In the genomic region with DNA sequence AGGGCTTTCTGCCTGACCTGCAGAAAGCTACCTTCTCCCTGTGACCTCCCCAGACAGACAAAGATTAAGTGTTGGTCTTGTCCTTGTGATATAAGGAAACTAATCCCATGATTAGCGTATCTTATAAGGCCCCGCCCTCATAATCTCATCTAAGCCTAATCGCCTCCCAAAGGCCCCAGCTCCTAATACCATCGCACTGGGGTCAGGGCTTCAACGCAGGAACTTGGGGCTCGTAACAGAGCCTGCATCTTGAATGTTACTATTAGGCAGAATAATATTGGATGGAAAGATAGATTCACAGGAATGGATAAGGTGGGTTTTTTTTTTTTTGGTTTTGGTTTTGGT, we compare ENCODE assay signal across 22 cellular contexts.
"Had no signal": no experiment of that assay in that cellular context is flagged by ENCODE, and none has a peak within 500 bp of the region (broad histone marks: within the 10 kb centered on the region; RNA-seq: fewer than 3 reads in every experiment).

No MANE protein-coding gene starts in this region.

- H3K36me3 Mint-ChIP-seq: naive B cell; stimulated activated memory B cell treated with anti-CD40 and anti-IgM and Interleukin-4, amounts not matched to agents 10 μg/mL and 1 μg/mL and 100 μg/mL, for 72 hours had no signal

- DNase-seq: endodermal cell; erythroblast; immature natural killer cell; left ventricle myocardium superior; mesendoderm; naive B cell; nephron progenitor cell; psoas muscle; retina; right lobe of liver; spleen; stimulated activated CD4-positive, alpha-beta T cell treated with anti-CD3 and anti-CD28 coated beads, Interleukin-15, amount 100 ng/mL, for 24 hours; stimulated activated CD4-positive, alpha-beta T cell treated with anti-CD3 and anti-CD28 coated beads, Interleukin-1b, Interleukin-23, amount 100 ng/mL, for 48 hours; stimulated activated CD4-positive, alpha-beta T cell treated with anti-CD3 and anti-CD28 coated beads, Interleukin-4, amount 100 ng/mL, for 24 hours had no signal

- H3K4me3 ChIP-seq: psoas muscle, right lobe of liver, spleen, tibial artery had no signal

- FAIRE-seq: colon, endothelial cell of umbilical vein had no signal

- H3K4me3 Mint-ChIP-seq: dendritic cell treated with granulocyte-macrophage colony-stimulating factor and Interleukin-4, amounts not matched to agents 40 ng/mL and 50 ng/mL, for 4 days; endodermal cell; naive B cell; nephron progenitor cell; stimulated activated memory B cell treated with anti-CD40 and anti-IgM and Interleukin-4, amounts not matched to agents 10 μg/mL and 1 μg/mL and 100 μg/mL, for 72 hours; stimulated activated naive CD8-positive, alpha-beta T cell treated with anti-CD3 and anti-CD28 coated beads, Interleukin-15, Interleukin-2, amounts not matched to agents 100 ng/mL and 50 ng/mL, for 24 hours had no signal

- H3K4me1 ChIP-seq: psoas muscle, right lobe of liver, tibial artery had no signal

- H3K27ac Mint-ChIP-seq: dendritic cell treated with granulocyte-macrophage colony-stimulating factor and Interleukin-4, amounts not matched to agents 40 ng/mL and 50 ng/mL, for 4 days; endodermal cell; naive B cell; nephron progenitor cell; stimulated activated memory B cell treated with anti-CD40 and anti-IgM and Interleukin-4, amounts not matched to agents 10 μg/mL and 1 μg/mL and 100 μg/mL, for 72 hours; stimulated activated naive CD8-positive, alpha-beta T cell treated with anti-CD3 and anti-CD28 coated beads, Interleukin-15, Interleukin-2, amounts not matched to agents 100 ng/mL and 50 ng/mL, for 24 hours had no signal

- H3K9me3 ChIP-seq: neutrophil, psoas muscle, right lobe of liver, spleen, tibial artery had no signal

- H3K27me3 ChIP-seq: foreskin keratinocyte, right lobe of liver had no signal

- H3K36me3 ChIP-seq: neutrophil, right lobe of liver, spleen, tibial artery had no signal

- ATAC-seq: left ventricle myocardium superior; psoas muscle; right lobe of liver; stimulated activated memory B cell treated with anti-CD40 and anti-IgM and Interleukin-4, amounts not matched to agents 10 μg/mL and 1 μg/mL and 100 μg/mL, for 72 hours had no signal

- H3K27ac ChIP-seq: neutrophil, psoas muscle, right lobe of liver, spleen, tibial artery had no signal

- H3K9me3 Mint-ChIP-seq: dendritic cell treated with granulocyte-macrophage colony-stimulating factor and Interleukin-4, amounts not matched to agents 40 ng/mL and 50 ng/mL, for 4 days; endodermal cell; immature natural killer cell; naive B cell; nephron progenitor cell; stimulated activated memory B cell treated with anti-CD40 and anti-IgM and Interleukin-4, amounts not matched to agents 10 μg/mL and 1 μg/mL and 100 μg/mL, for 72 hours; stimulated activated naive CD8-positive, alpha-beta T cell treated with anti-CD3 and anti-CD28 coated beads, Interleukin-15, Interleukin-2, amounts not matched to agents 100 ng/mL and 50 ng/mL, for 24 hours had no signal
